In genomic region chr9:117732494-117732893, GRCh38 we compare ENCODE assay signal across 9 cellular contexts. TPM values are rescaled to one million over a fixed set of nuclear protein-coding genes. Genes with fewer than 3 reads are reported as not detected.
"Had no signal": no experiment of that assay in that cellular context is flagged by ENCODE, and none has a peak within 500 bp of the region (broad histone marks: within the 10 kb centered on the region; RNA-seq: fewer than 3 reads in every experiment).

No MANE protein-coding gene starts in this region.

- H3K4me3 ChIP-seq: GM23338, HAP-1, K562 had no signal

- H3K36me3 ChIP-seq: HAP-1 had no signal

- H3K9me3 ChIP-seq: HAP-1 had no signal

- DNase-seq: H7, HFFc6, IMR-90 had no signal

- ATAC-seq: GM23338, HCT116, K562 had no signal

- FAIRE-seq: H1, HTR-8/SVneo, K562 had no signal

- H3K4me1 ChIP-seq: HAP-1 had no signal

RNA-seq across cellular contexts. Expression of gene TLR4, which starts 28.3 kb away (rescaled TPM):
- total RNA-seq: H7 had no signal
